ENCODE assay signal across 23 cellular contexts in genomic region chr4:18664051-18664450, GRCh38.
"Had no signal": no experiment of that assay in that cellular context is flagged by ENCODE, and none has a peak within 500 bp of the region (broad histone marks: within the 10 kb centered on the region; RNA-seq: fewer than 3 reads in every experiment).

No MANE protein-coding gene starts in this region.

- H3K4me1 ChIP-seq: left ventricle myocardium inferior, prostate gland, tibial artery had no signal

- DNase-seq: activated CD4-positive, alpha-beta memory T cell treated with anti-CD3 and anti-CD28 coated beads for 36 hours; activated CD4-positive, alpha-beta T cell treated with anti-CD3 and anti-CD28 coated beads for 48 hours; activated naive CD4-positive, alpha-beta T cell treated with Interleukin-2 at 50 U/mL for 16 hours; activated naive CD8-positive, alpha-beta T cell treated with anti-CD3 and anti-CD28 coated beads, Interleukin-2, amount 10 ng/mL, durations not matched to agents 7 days and 5 days; activated T-cell treated with anti-CD3 and anti-CD28 coated beads, Interleukin-2, amount 50 U/mL, for 48 hours; amniotic stem cell; cerebellar nuclear complex; cortex of kidney; effector CD4-positive, alpha-beta T cell; erythroblast; foreskin fibroblast; left ventricle myocardium inferior; natural killer cell; occipital lobe; right cardiac atrium; stimulated activated CD4-positive, alpha-beta T cell treated with anti-CD3 and anti-CD28 coated beads, Interleukin-4, amount 100 ng/mL, for 24 hours; stimulated activated naive CD8-positive, alpha-beta T cell treated with anti-CD3 and anti-CD28 coated beads, Interleukin-15, Interleukin-2, amounts not matched to agents 100 U/mL and 50 U/mL, for 24 hours; SW 1271; T-helper 17 cell; tibial artery had no signal

- H3K27me3 Mint-ChIP-seq: activated CD4-positive, alpha-beta memory T cell treated with anti-CD3 and anti-CD28 coated beads for 36 hours; activated naive CD8-positive, alpha-beta T cell treated with anti-CD3 and anti-CD28 coated beads, Interleukin-2, amount 10 ng/mL, durations not matched to agents 7 days and 5 days; T-helper 17 cell had no signal

- H3K4me1 Mint-ChIP-seq: activated naive CD8-positive, alpha-beta T cell treated with anti-CD3 and anti-CD28 coated beads, Interleukin-2, amount 10 ng/mL, durations not matched to agents 7 days and 5 days; mesothelial cell of epicardium; natural killer cell; T-helper 17 cell had no signal

- H3K27ac ChIP-seq: hepatocyte, left ventricle myocardium inferior, prostate gland, tibial artery had no signal

- ATAC-seq: natural killer cell; right cardiac atrium; stimulated activated naive CD8-positive, alpha-beta T cell treated with anti-CD3 and anti-CD28 coated beads, Interleukin-15, Interleukin-2, amounts not matched to agents 100 U/mL and 50 U/mL, for 24 hours; T-helper 17 cell had no signal

- H3K9me3 ChIP-seq: left ventricle myocardium inferior, prostate gland, tibial artery had no signal

- H3K9me3 Mint-ChIP-seq: activated CD4-positive, alpha-beta memory T cell treated with anti-CD3 and anti-CD28 coated beads for 36 hours; activated naive CD8-positive, alpha-beta T cell treated with anti-CD3 and anti-CD28 coated beads, Interleukin-2, amount 10 ng/mL, durations not matched to agents 7 days and 5 days; mesothelial cell of epicardium had no signal

- H3K4me3 Mint-ChIP-seq: activated CD4-positive, alpha-beta memory T cell treated with anti-CD3 and anti-CD28 coated beads for 36 hours; activated naive CD8-positive, alpha-beta T cell treated with anti-CD3 and anti-CD28 coated beads, Interleukin-2, amount 10 ng/mL, durations not matched to agents 7 days and 5 days; mesothelial cell of epicardium; natural killer cell; T-helper 17 cell had no signal

- H2AFZ ChIP-seq: hepatocyte had no signal

- H3K4me3 ChIP-seq: hepatocyte, left ventricle myocardium inferior, prostate gland, tibial artery had no signal

- H3K27me3 ChIP-seq: hepatocyte, tibial artery had no signal

- H3K36me3 Mint-ChIP-seq: activated CD4-positive, alpha-beta memory T cell treated with anti-CD3 and anti-CD28 coated beads for 36 hours; activated naive CD8-positive, alpha-beta T cell treated with anti-CD3 and anti-CD28 coated beads, Interleukin-2, amount 10 ng/mL, durations not matched to agents 7 days and 5 days; mesothelial cell of epicardium had no signal

- H3K27ac Mint-ChIP-seq: activated CD4-positive, alpha-beta memory T cell treated with anti-CD3 and anti-CD28 coated beads for 36 hours; activated naive CD8-positive, alpha-beta T cell treated with anti-CD3 and anti-CD28 coated beads, Interleukin-2, amount 10 ng/mL, durations not matched to agents 7 days and 5 days; mesothelial cell of epicardium; natural killer cell; T-helper 17 cell had no signal

- H3K36me3 ChIP-seq: left ventricle myocardium inferior, prostate gland, tibial artery had no signal
